ENCODE assay signal across 29 cellular contexts in genomic region chr3:41525288-41526064, GRCh38.
DNase-seq lines count a peak whose midpoint lies in the region; ATAC-seq and TF ChIP-seq lines count a peak whose summit lies in the region.
"Had no signal": no experiment of that assay in that cellular context is flagged by ENCODE, and none has a peak within 500 bp of the region (broad histone marks: within the 10 kb centered on the region; RNA-seq: fewer than 3 reads in every experiment).

No MANE protein-coding gene starts in this region.

- H3K4me1 Mint-ChIP-seq in neural crest cell, result peaks cover 9% of the 10 kb centered on the region
- H3K4me1 Mint-ChIP-seq: CD8-positive, alpha-beta memory T cell had no signal

- no peak overlapping the region for H3K4me3 Mint-ChIP-seq in neural crest cell
- H3K4me3 Mint-ChIP-seq: activated CD4-positive, alpha-beta T cell treated with anti-CD3 and anti-CD28 coated beads, Interleukin-2, amount 10 ng/mL, durations not matched to agents 7 days and 5 days; activated naive CD4-positive, alpha-beta T cell treated with anti-CD3 and anti-CD28 coated beads, Interleukin-2, amount 10 ng/mL, durations not matched to agents 7 days and 5 days; B cell; brain; CD8-positive, alpha-beta memory T cell had no signal

- TF ChIP-seq CTCF in GM13976 (IDR thresholded peaks at IDR 0.05; ENCODE audit: borderline replicate concordance, control extremely low read depth, extremely low read depth, insufficient read depth, missing control alignments), result no peak
- no peak for TF ChIP-seq CTCF in neural crest cell (conservative IDR thresholded peaks at IDR 0.05)

- H3K36me3 Mint-ChIP-seq in neural crest cell (ENCODE audit: low read depth), result no peaks in the 10 kb centered on the region
- H3K36me3 Mint-ChIP-seq: activated naive CD4-positive, alpha-beta T cell treated with anti-CD3 and anti-CD28 coated beads, Interleukin-2, amount 10 ng/mL, durations not matched to agents 7 days and 5 days; brain had no signal

- DNase-seq in GM13976 (ENCODE audit: low spot score) (peak; percentile 51), neural crest cell (ENCODE audit: low read depth, low spot score) (no peak), NCI-H1092 treated with DMSO at 0.1 percent for 48 hours (lab: John Stamatoyannopoulos, UW) (no peak), NCI-H345 (lab: John Stamatoyannopoulos, UW) (no peak)
- DNase-seq in activated effector memory CD4-positive, alpha-beta T cell treated with Interleukin-2 at 50 U/mL for 16 hours, result no peak
- DNase-seq: activated CD4-positive, alpha-beta T cell treated with anti-CD3 and anti-CD28 coated beads, Interleukin-2, amount 10 ng/mL, durations not matched to agents 7 days and 5 days; activated naive CD4-positive, alpha-beta T cell treated with anti-CD3 and anti-CD28 coated beads, Interleukin-2, amount 10 ng/mL, durations not matched to agents 7 days and 5 days; activated T-cell treated with anti-CD3 and anti-CD28 coated beads, Interleukin-2, amount 50 U/mL, for 48 hours; CD8-positive, alpha-beta memory T cell; cerebellar nuclear complex; DMS 273 treated with DMSO at 0.1 percent for 48 hours; EL; hypothalamus; left ventricle myocardium superior; NCI-H1048; NCI-H187; Peyer's patch; SIG-M5; stimulated activated CD8-positive, alpha-beta memory T cell treated with anti-CD3 and anti-CD28 coated beads, Interleukin-4, amount 100 ng/mL, for 48 hours; stomach; SW 1271; T1000; thyroid gland had no signal

- H3K9me3 Mint-ChIP-seq in neural crest cell, result peaks cover under 1% of the 10 kb centered on the region
- H3K9me3 Mint-ChIP-seq: activated naive CD4-positive, alpha-beta T cell treated with anti-CD3 and anti-CD28 coated beads, Interleukin-2, amount 10 ng/mL, durations not matched to agents 7 days and 5 days; brain had no signal

- H3K27me3 Mint-ChIP-seq in neural crest cell (ENCODE audit: low read depth), result no peaks in the 10 kb centered on the region
- H3K27me3 Mint-ChIP-seq: activated CD4-positive, alpha-beta T cell treated with anti-CD3 and anti-CD28 coated beads, Interleukin-2, amount 10 ng/mL, durations not matched to agents 7 days and 5 days; activated naive CD4-positive, alpha-beta T cell treated with anti-CD3 and anti-CD28 coated beads, Interleukin-2, amount 10 ng/mL, durations not matched to agents 7 days and 5 days; B cell; CD8-positive, alpha-beta memory T cell; IgD-negative memory B cell had no signal

- ATAC-seq in GM21360 (IDR thresholded peaks at IDR 0.05; ENCODE audit: unreplicated experiment), result peak; percentile 44
- peak; percentile 56 for ATAC-seq in HG03103 (IDR thresholded peaks at IDR 0.05; ENCODE audit: low read depth, unreplicated experiment)
- no peak for ATAC-seq in HG03460 (IDR thresholded peaks at IDR 0.05; ENCODE audit: unreplicated experiment)
- ATAC-seq: left ventricle myocardium superior had no signal

- H3K27ac Mint-ChIP-seq in neural crest cell (ENCODE audit: unreplicated experiment), result peak overlapping the region; percentile 13
- H3K27ac Mint-ChIP-seq: activated CD4-positive, alpha-beta T cell treated with anti-CD3 and anti-CD28 coated beads, Interleukin-2, amount 10 ng/mL, durations not matched to agents 7 days and 5 days; activated naive CD4-positive, alpha-beta T cell treated with anti-CD3 and anti-CD28 coated beads, Interleukin-2, amount 10 ng/mL, durations not matched to agents 7 days and 5 days; B cell; CD8-positive, alpha-beta memory T cell; IgD-negative memory B cell had no signal

- in situ Hi-C loops in GM13976 (cut with MboI; ENCODE audit: low sequenced_read_pairs, unreplicated experiment), result no loop called here
